ENCODE assay signal across 10 cellular contexts in genomic region chr7:26705567-26705966, GRCh38.
DNase-seq lines count a peak whose midpoint lies in the region; ATAC-seq and TF ChIP-seq lines count a peak whose summit lies in the region.
"Had no signal": no experiment of that assay in that cellular context is flagged by ENCODE, and none has a peak within 500 bp of the region (broad histone marks: within the 10 kb centered on the region; RNA-seq: fewer than 3 reads in every experiment).

No MANE protein-coding gene starts in this region.

- WGBS in stomach, 5 donors: 10 to 18% (median 13%) methylated on average over 2 of the region's 2 CpGs

- no peaks in the 10 kb centered on the region for H3K4me1 ChIP-seq in colonic mucosa
- H3K4me1 ChIP-seq in stomach: peaks cover 0 to 22% (median 20%) of the 10 kb centered on the region in 4 donors

- no peak overlapping the region for H3K9ac ChIP-seq in colonic mucosa (ENCODE audit: low read depth in 2 of 2, low read length in 2 of 2)

- intact Hi-C loops in colonic mucosa (cut with DNase I): no loop called here
- intact Hi-C loops in stomach (cut with DNase I; ENCODE audit: low total_unique reads): no loop called here

- ATAC-seq in omental fat pad (ENCODE audit: low FRiP score) (peak; percentile 57), GM19023 (IDR thresholded peaks at IDR 0.05; ENCODE audit: unreplicated experiment) (no peak), HG03280 (IDR thresholded peaks at IDR 0.05; ENCODE audit: unreplicated experiment) (no peak)
- ATAC-seq: effector memory CD8-positive, alpha-beta T cell; naive thymus-derived CD4-positive, alpha-beta T cell had no signal

- H3K9me3 ChIP-seq in colonic mucosa: no peaks in the 10 kb centered on the region
- H3K9me3 ChIP-seq in stomach: no peaks in the 10 kb centered on the region

- TF ChIP-seq CTCF in colonic mucosa (IDR thresholded peaks at IDR 0.05) (no peak), omental fat pad (IDR thresholded peaks at IDR 0.05) (no peak), stomach (IDR thresholded peaks at IDR 0.05) (no peak)

- H3K27me3 ChIP-seq in colonic mucosa (no peaks in the 10 kb centered on the region), stomach (no peaks in the 10 kb centered on the region)

- no peak for TF ChIP-seq POLR2A in stomach (IDR thresholded peaks at IDR 0.05)

- no peak overlapping the region for H3K4me3 ChIP-seq in colonic mucosa
- H3K4me3 ChIP-seq in stomach: no peak overlapping the region

- peak; percentile 97 for DNase-seq in ELR (ENCODE audit: low read depth)
- DNase-seq in NCI-H2107 treated with DMSO at 0.1 percent for 48 hours (lab: John Stamatoyannopoulos, UW; ENCODE audit: unreplicated experiment): peak; percentile 67
- DNase-seq in colonic mucosa: peak; percentile 36
- no peak for DNase-seq in omental fat pad (ENCODE audit: low spot score)
- DNase-seq in stomach: no peak
- DNase-seq in activated CD8-positive, alpha-beta memory T cell treated with anti-CD3 and anti-CD28 coated beads, Interleukin-2, amount 50 U/mL, for 48 hours: no peak
- DNase-seq: effector memory CD8-positive, alpha-beta T cell; naive thymus-derived CD4-positive, alpha-beta T cell had no signal

- H3K27ac ChIP-seq in colonic mucosa: no peak overlapping the region
- no peak overlapping the region for H3K27ac ChIP-seq in stomach

- no peak for TF ChIP-seq EP300 in stomach (IDR thresholded peaks at IDR 0.05)

- H3K36me3 ChIP-seq in colonic mucosa: no peaks in the 10 kb centered on the region
- H3K36me3 ChIP-seq in stomach: no peaks in the 10 kb centered on the region

Comparison
In these comparisons a context has a peak if more than half of its experiments do, and no peak if none do; other contexts are left out.
1. DNase-seq: peak in ELR (single experiment), NCI-H2107 treated with DMSO at 0.1 percent for 48 hours (single experiment) and colonic mucosa (single experiment); none in omental fat pad (single experiment), stomach (single experiment) and activated CD8-positive, alpha-beta memory T cell treated with anti-CD3 and anti-CD28 coated beads, Interleukin-2, amount 50 U/mL, for 48 hours (single experiment).